8 cellular contexts compared by ENCODE assay signal in genomic region chr10:12348341-12348869, GRCh38. TPM values are rescaled to one million over a fixed set of nuclear protein-coding genes. Genes with fewer than 3 reads are reported as not detected.
DNase-seq lines count a peak whose midpoint lies in the region; ATAC-seq, FAIRE-seq and TF ChIP-seq lines count a peak whose summit lies in the region.

No MANE protein-coding gene starts in this region.

- no peak for FAIRE-seq in small intestine (lab: Jason Lieb, UNC)
- FAIRE-seq in D721Med (lab: Jason Lieb, UNC) = no peak

- H3K4me1 Mint-ChIP-seq in activated B cell treated with CpG ODN at 0.5 μM for 24 hours = peaks cover 55% of the 10 kb centered on the region

- CTCF ChIA-PET in activated B cell treated with CpG ODN at 0.5 μM for 24 hours (lab: Charles Lee) = interaction anchor here (0.7 to 1.7 kb wide), 3 partner anchors 10 to 308 kb away, joined by 3 to 8 read pairs (median 6); no protein-coding TSS in a partner anchor

- DNase-seq in H7 (no peak), activated B cell treated with CpG ODN at 0.5 μM for 24 hours (no peak), small intestine (peak; percentile 15), amniotic stem cell (lab: John Stamatoyannopoulos, UW) (no peak), D721Med (ENCODE audit: insufficient read length, low spot score) (no peak)
- DNase-seq in stimulated activated CD4-positive, alpha-beta T cell treated with anti-CD3 and anti-CD28 coated beads, Interleukin-2, amount 100 ng/mL, for 24 hours = no peak

- H3K9me3 Mint-ChIP-seq in activated B cell treated with CpG ODN at 0.5 μM for 24 hours = no peaks in the 10 kb centered on the region

- TF ChIP-seq CTCF in activated B cell treated with CpG ODN at 0.5 μM for 24 hours (IDR thresholded peaks at IDR 0.05) (no peak), D721Med (IDR thresholded peaks at IDR 0.05; ENCODE audit: insufficient read depth, missing control alignments) (no peak)

- peaks cover 0 to 2% of the 10 kb centered on the region in 2 donors for H3K4me1 ChIP-seq in small intestine (ENCODE audit: control insufficient read depth in 2 of 2, insufficient read depth in 1 of 2, low read depth in 1 of 2, low read length in 1 of 2)

- H3K4me3 Mint-ChIP-seq in activated B cell treated with CpG ODN at 0.5 μM for 24 hours = peak overlapping the region; percentile 82

- no peaks in the 10 kb centered on the region for H3K36me3 ChIP-seq in H7 (replicated peaks; ENCODE audit: control insufficient read depth, insufficient read depth, low read length)
- no peaks in the 10 kb centered on the region for H3K36me3 ChIP-seq in small intestine (ENCODE audit: control insufficient read depth in 2 of 2, insufficient read depth in 2 of 2, low read length in 2 of 2)

- H3K4me3 ChIP-seq in H7 (ENCODE audit: insufficient read depth, low read depth, low read length) = peak overlapping the region; percentile 84
- peak overlapping the region; percentile 54 for H3K4me3 ChIP-seq in iPS-11a (ENCODE audit: low read depth, low read length)
- H3K4me3 ChIP-seq in small intestine (ENCODE audit: low read depth in 1 of 2, low read length in 2 of 2) = peak overlapping the region; percentile 83 to 92

- peak overlapping the region; percentile 92 for H3K27ac Mint-ChIP-seq in activated B cell treated with CpG ODN at 0.5 μM for 24 hours

- H3K27ac ChIP-seq in small intestine (ENCODE audit: low read depth in 1 of 2, low read length in 1 of 2) = peak overlapping the region in 1 of 2 donors; percentile 45

- peaks cover 7% of the 10 kb centered on the region for H3K36me3 Mint-ChIP-seq in activated B cell treated with CpG ODN at 0.5 μM for 24 hours (ENCODE audit: low read depth)

- H3K27me3 ChIP-seq in H7 (ENCODE audit: control insufficient read depth, insufficient read depth, low read length) = peaks cover 30% of the 10 kb centered on the region
- no peaks in the 10 kb centered on the region for H3K27me3 ChIP-seq in small intestine (ENCODE audit: control insufficient read depth in 2 of 2, insufficient read depth in 2 of 2, low read length in 2 of 2)

- POLR2A ChIA-PET in activated B cell treated with CpG ODN at 0.5 μM for 24 hours (lab: Charles Lee) = interaction anchor here (0.6 to 6.4 kb wide), 18 partner anchors 8 to 306 kb away, joined by 3 to 95 read pairs (median 6); partner anchors contain the start of genes CDC123, NUDT5 and UPF2

- no peaks in the 10 kb centered on the region for H3K27me3 Mint-ChIP-seq in activated B cell treated with CpG ODN at 0.5 μM for 24 hours

- no peak for ATAC-seq in activated B cell treated with CpG ODN at 0.5 μM for 24 hours (ENCODE audit: low read depth)
- no peak for ATAC-seq in HG03432 (IDR thresholded peaks at IDR 0.05; ENCODE audit: unreplicated experiment)

- intact Hi-C loops in activated B cell treated with CpG ODN at 0.5 μM for 24 hours (cut with micrococcal nuclease) = loop anchor here (2.0 to 10.0 kb wide), 4 partner anchors 106 to 949 kb away; partner anchors contain the start of genes CDC123, NUDT5 and UPF2

- no peaks in the 10 kb centered on the region for H3K9me3 ChIP-seq in small intestine (ENCODE audit: control insufficient read depth, low read depth)

- 11 to 19% (median 15%) methylated on average over 24 of the region's 24 CpGs for WGBS in small intestine, 3 donors

RNA-seq across cellular contexts. Expression of gene CAMK1D, which starts 0.9 kb away (rescaled TPM):
- 2.9 and 3.4 TPM in 2 replicates for total RNA-seq in H7 (2014; rRNA removed; shearing (Covaris generic))
- 51.7 and 58.8 TPM in 2 replicates for total RNA-seq in activated B cell treated with CpG ODN at 0.5 μM for 24 hours
- polyA plus RNA-seq in small intestine = 1 to 10 TPM in 2 of 3 donors, under 1 TPM in 1; 0.45 to 6.1 (median 1.6) TPM

Comparison
In these comparisons a context has a peak if more than half of its experiments do, and no peak if none do; other contexts are left out.
1. RNA of gene CAMK1D, which starts 0.9 kb away (total RNA-seq): 51.7 to 58.8 TPM in activated B cell treated with CpG ODN at 0.5 μM for 24 hours; 2.9 to 3.4 TPM in H7; every median in the first group is over 10 times any median in the second.
2. Peak in every context shown above with its lines, with median percentiles within 50 percentile points of each other: H3K4me3 ChIP-seq.